Comparison of ENCODE assay signal across 8 cellular contexts in genomic region chr4:146095091-146095690, GRCh38.
A peak's percentile ranks its signal among the peaks of the same experiment; 100 is the strongest.
DNase-seq lines count a peak whose midpoint lies in the region; ATAC-seq and TF ChIP-seq lines count a peak whose summit lies in the region.

No MANE protein-coding gene starts in this region.

- H3K36me3 Mint-ChIP-seq in HFFc6 (ENCODE audit: low read depth) (no peaks in the 10 kb centered on the region), progenitor cell of endocrine pancreas (ENCODE audit: insufficient read depth) (no peaks in the 10 kb centered on the region)

- no peak overlapping the region for H3K27ac ChIP-seq in RWPE2 (ENCODE audit: poor library complexity, severe bottlenecking)

- H3K4me3 ChIP-seq in RWPE2 (ENCODE audit: severe bottlenecking) = no peak overlapping the region

- no peaks in the 10 kb centered on the region for H3K4me1 ChIP-seq in RWPE2 (ENCODE audit: insufficient read depth, poor library complexity, severe bottlenecking)

- no peaks in the 10 kb centered on the region for H3K9me3 ChIP-seq in RWPE2 (ENCODE audit: severe bottlenecking)

- ATAC-seq in RWPE2 (ENCODE audit: low read depth) (no peak), HG03378 (IDR thresholded peaks at IDR 0.05; ENCODE audit: unreplicated experiment) (no peak)

- H3K27me3 Mint-ChIP-seq in HFFc6 (ENCODE audit: insufficient read depth) (peaks cover 1% of the 10 kb centered on the region; the same call in 1 of the 2 replicates), progenitor cell of endocrine pancreas (no peaks in the 10 kb centered on the region)

- H3K4me1 Mint-ChIP-seq in HFFc6 (ENCODE audit: low read depth) = no peaks in the 10 kb centered on the region; the same call in 1 of the 2 replicates
- H3K4me1 Mint-ChIP-seq in progenitor cell of endocrine pancreas (ENCODE audit: low read depth) = peaks cover 8% of the 10 kb centered on the region

- H3K27me3 ChIP-seq in RWPE2 (ENCODE audit: insufficient read depth, poor library complexity, severe bottlenecking) = no peaks in the 10 kb centered on the region

- H3K27ac Mint-ChIP-seq in HFFc6 (no peak overlapping the region), progenitor cell of endocrine pancreas (no peak overlapping the region)

- no peaks in the 10 kb centered on the region for H3K9me3 Mint-ChIP-seq in HFFc6
- H3K9me3 Mint-ChIP-seq in progenitor cell of endocrine pancreas (ENCODE audit: low read depth) = no peaks in the 10 kb centered on the region

- TF ChIP-seq CTCF in HFFc6 (IDR thresholded peaks at IDR 0.05) = peak; percentile 93
- TF ChIP-seq CTCF in RWPE2 (IDR thresholded peaks at IDR 0.05; ENCODE audit: poor library complexity, severe bottlenecking) = peak; percentile 86
- peak; percentile 83 for TF ChIP-seq CTCF in progenitor cell of endocrine pancreas (IDR thresholded peaks at IDR 0.05; ENCODE audit: unreplicated experiment)

- H3K4me3 Mint-ChIP-seq in HFFc6 (no peak overlapping the region), progenitor cell of endocrine pancreas (ENCODE audit: low read depth) (no peak overlapping the region)

- DNase-seq in NCI-H82 (lab: John Stamatoyannopoulos, UW) (peak; percentile 65), NCI-H82 treated with DMSO at 0.1 percent for 48 hours (lab: John Stamatoyannopoulos, UW; ENCODE audit: unreplicated experiment) (no peak), HFFc6 (peak; percentile 41), RWPE2 (ENCODE audit: low spot score) (no peak), fibroblast of gingiva (ENCODE audit: low read depth) (peak; percentile 53), progenitor cell of endocrine pancreas (ENCODE audit: low spot score, unreplicated experiment) (peak; percentile 15), DMS114 treated with DMSO at 0.1 percent for 48 hours (lab: John Stamatoyannopoulos, UW; ENCODE audit: unreplicated experiment) (no peak)

- no peaks in the 10 kb centered on the region for H3K36me3 ChIP-seq in RWPE2 (ENCODE audit: low read depth)

Comparison
In these comparisons a context has a peak if more than half of its experiments do, and no peak if none do; other contexts are left out.
1. DNase-seq: peak in NCI-H82 (single experiment), HFFc6 (single experiment), fibroblast of gingiva (single experiment) and progenitor cell of endocrine pancreas (single experiment); none in NCI-H82 treated with DMSO at 0.1 percent for 48 hours (single experiment), RWPE2 (single experiment) and DMS114 treated with DMSO at 0.1 percent for 48 hours (single experiment).
2. Peak in every context shown above with its lines, with median percentiles within 50 percentile points of each other: CTCF ChIP-seq.